In the genomic region with DNA sequence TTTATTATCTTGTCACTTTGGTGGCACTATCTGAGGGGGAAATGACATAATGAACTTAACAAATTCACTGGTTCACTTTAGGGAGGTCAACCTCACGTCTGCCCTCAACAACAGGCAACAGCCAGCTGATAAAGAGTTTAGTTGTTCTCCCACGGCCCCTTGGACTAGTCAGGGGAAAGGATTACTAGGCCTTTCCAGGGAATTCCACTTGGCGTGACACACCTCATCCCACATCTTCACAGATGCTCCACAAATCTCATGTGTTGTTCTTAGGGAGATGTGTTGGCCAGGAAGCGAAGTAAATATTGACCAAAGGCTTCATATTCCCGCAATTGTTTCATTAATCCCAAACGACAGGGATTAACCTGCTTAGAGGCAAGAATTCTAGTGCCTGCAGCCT, we compare ENCODE assay signal across 17 cellular contexts.
"Had no signal": no experiment of that assay in that cellular context is flagged by ENCODE, and none has a peak within 500 bp of the region (broad histone marks: within the 10 kb centered on the region; RNA-seq: fewer than 3 reads in every experiment).

No MANE protein-coding gene starts in this region.

- H3K36me3 ChIP-seq: neural progenitor cell, prostate gland, thyroid gland had no signal

- H3K9me3 ChIP-seq: prostate gland, thyroid gland had no signal

- H3K27me3 ChIP-seq: neural progenitor cell, thyroid gland had no signal

- H3K4me1 ChIP-seq: prostate gland had no signal

- ATAC-seq: naive thymus-derived CD4-positive, alpha-beta T cell; sciatic nerve had no signal

- DNase-seq: activated CD4-positive, alpha-beta memory T cell treated with anti-CD3 and anti-CD28 coated beads for 36 hours; activated naive CD8-positive, alpha-beta T cell treated with anti-CD3 and anti-CD28 coated beads for 36 hours; amniotic stem cell; erythroblast; foreskin melanocyte; immature natural killer cell; kidney glomerular epithelial cell; naive thymus-derived CD4-positive, alpha-beta T cell; stimulated activated CD4-positive, alpha-beta T cell treated with anti-CD3 and anti-CD28 coated beads, Interleukin-1b, Interleukin-23, amount 100 ng/mL, for 48 hours; stimulated activated CD8-positive, alpha-beta memory T cell treated with anti-CD3 and anti-CD28 coated beads, Interleukin-4, amount 100 ng/mL, for 48 hours; stimulated activated naive CD4-positive, alpha-beta T cell; SW 1271; T-helper 2 cell; thyroid gland had no signal

- H3K4me3 ChIP-seq: neural progenitor cell, prostate gland, thyroid gland had no signal

- H3K27ac ChIP-seq: neural progenitor cell, prostate gland had no signal
